ENCODE assay signal across 8 cellular contexts in the genomic region with DNA sequence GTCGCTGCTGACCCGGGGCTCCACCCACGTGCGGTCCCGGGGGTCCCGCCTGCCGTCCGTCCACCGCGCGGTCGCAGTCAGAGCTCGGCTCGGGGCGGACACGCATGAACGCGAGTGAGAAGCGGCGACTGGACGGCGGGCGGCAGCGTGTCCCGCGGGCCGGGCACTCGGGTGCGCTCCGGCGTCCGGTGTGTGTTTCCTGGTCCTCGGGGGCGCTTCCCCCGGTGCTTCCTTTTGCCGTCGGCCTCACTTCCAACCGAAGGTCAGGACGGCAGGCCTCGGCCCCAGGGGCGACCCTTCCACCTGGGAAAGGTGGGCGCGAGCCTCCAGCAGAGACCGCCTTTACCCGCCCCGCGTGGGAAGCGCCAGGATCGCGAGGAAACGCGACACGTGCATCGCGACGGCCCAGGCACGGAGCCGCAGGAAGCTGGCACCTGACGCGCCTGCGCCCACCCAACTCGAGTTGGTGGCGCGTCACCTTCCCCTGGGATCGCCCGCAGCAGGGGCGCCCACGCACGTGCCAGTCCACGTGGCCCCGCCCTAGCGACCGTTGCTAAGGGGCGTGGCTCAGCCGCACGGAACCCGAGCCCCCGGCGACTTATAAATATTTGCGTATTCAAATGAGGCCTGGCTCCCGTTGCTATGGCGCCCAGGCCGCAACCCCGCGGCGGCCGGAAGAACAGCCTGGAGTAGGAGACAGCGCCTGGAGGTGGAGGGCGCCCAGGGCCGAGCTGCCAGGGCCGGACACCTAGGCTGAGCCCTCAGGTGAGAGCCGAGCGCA. TPM values are rescaled to one million over a fixed set of nuclear protein-coding genes. Genes with fewer than 3 reads are reported as not detected.
DNase-seq lines count a peak whose midpoint lies in the region; ATAC-seq and TF ChIP-seq lines count a peak whose summit lies in the region.

A gene with protein sequence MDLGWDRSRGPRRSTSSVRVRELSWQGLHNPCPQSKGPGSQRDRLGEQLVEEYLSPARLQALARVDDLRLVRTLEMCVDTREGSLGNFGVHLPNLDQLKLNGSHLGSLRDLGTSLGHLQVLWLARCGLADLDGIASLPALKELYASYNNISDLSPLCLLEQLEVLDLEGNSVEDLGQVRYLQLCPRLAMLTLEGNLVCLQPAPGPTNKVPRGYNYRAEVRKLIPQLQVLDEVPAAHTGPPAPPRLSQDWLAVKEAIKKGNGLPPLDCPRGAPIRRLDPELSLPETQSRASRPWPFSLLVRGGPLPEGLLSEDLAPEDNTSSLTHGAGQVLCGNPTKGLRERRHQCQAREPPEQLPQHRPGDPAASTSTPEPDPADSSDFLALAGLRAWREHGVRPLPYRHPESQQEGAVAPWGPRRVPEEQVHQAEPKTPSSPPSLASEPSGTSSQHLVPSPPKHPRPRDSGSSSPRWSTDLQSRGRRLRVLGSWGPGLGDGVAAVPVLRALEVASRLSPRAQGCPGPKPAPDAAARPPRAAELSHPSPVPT (plus strand): TSS at position 687 of the 781 bp plus-strand sequence. CDS start 3,158 bp downstream, outside the sequence.

- H3K27me3 ChIP-seq in muscle layer of colon (ENCODE audit: control insufficient read depth in 1 of 2, insufficient read depth in 2 of 2, low read length in 2 of 2), result peaks cover 11 to 33% of the 10 kb centered on the region in 2 donors

- H3K36me3 Mint-ChIP-seq in activated CD8-positive, alpha-beta memory T cell treated with anti-CD3 and anti-CD28 coated beads, Interleukin-2, amount 10 ng/mL, durations not matched to agents 7 days and 5 days, result peaks cover 2% of the 10 kb centered on the region
- H3K36me3 Mint-ChIP-seq in endothelial cell (ENCODE audit: low read depth, unreplicated experiment), result peaks cover under 1% of the 10 kb centered on the region

- H3K27ac Mint-ChIP-seq in activated CD8-positive, alpha-beta memory T cell treated with anti-CD3 and anti-CD28 coated beads, Interleukin-2, amount 10 ng/mL, durations not matched to agents 7 days and 5 days, result peak within 1 kb of the TSS; percentile 85
- H3K27ac Mint-ChIP-seq in endothelial cell (ENCODE audit: unreplicated experiment), result peak within 1 kb of the TSS; percentile 82

- no peak within 1 kb of the TSS for H3K9ac ChIP-seq in muscle layer of colon (ENCODE audit: low read length)

- no peaks in the 10 kb centered on the region for H3K9me3 Mint-ChIP-seq in activated CD8-positive, alpha-beta memory T cell treated with anti-CD3 and anti-CD28 coated beads, Interleukin-2, amount 10 ng/mL, durations not matched to agents 7 days and 5 days (ENCODE audit: low read depth)
- H3K9me3 Mint-ChIP-seq in endothelial cell (ENCODE audit: unreplicated experiment), result no peaks in the 10 kb centered on the region

- H3K27me3 Mint-ChIP-seq in activated CD8-positive, alpha-beta memory T cell treated with anti-CD3 and anti-CD28 coated beads, Interleukin-2, amount 10 ng/mL, durations not matched to agents 7 days and 5 days, result no peaks in the 10 kb centered on the region
- peaks cover 10% of the 10 kb centered on the region for H3K27me3 Mint-ChIP-seq in endothelial cell (ENCODE audit: unreplicated experiment)

- CTCF ChIA-PET in activated CD8-positive, alpha-beta memory T cell treated with anti-CD3 and anti-CD28 coated beads, Interleukin-2, amount 10 ng/mL, durations not matched to agents 7 days and 5 days (lab: Charles Lee), result interaction anchor here (1.3 to 2.1 kb wide), 7 partner anchors 11 to 89 kb away, joined by 3 to 27 read pairs (median 6); a partner anchor contains a TSS

- DNase-seq in AG08396 (ENCODE audit: low spot score) (peak; percentile 98), NCI-H774 (lab: John Stamatoyannopoulos, UW) (peak; percentile 87), endothelial cell (ENCODE audit: low spot score) (peak; percentile 76)
- peak; percentile 92 for DNase-seq in activated CD8-positive, alpha-beta memory T cell treated with anti-CD3 and anti-CD28 coated beads, Interleukin-2, amount 10 ng/mL, durations not matched to agents 7 days and 5 days
- DNase-seq in stimulated activated CD8-positive, alpha-beta memory T cell treated with anti-CD3 and anti-CD28 coated beads, Interleukin-7, amount 100 ng/mL, for 24 hours (ENCODE audit: low read depth), result peak; percentile 84

- H3K4me3 Mint-ChIP-seq in activated CD8-positive, alpha-beta memory T cell treated with anti-CD3 and anti-CD28 coated beads, Interleukin-2, amount 10 ng/mL, durations not matched to agents 7 days and 5 days, result peak within 1 kb of the TSS; percentile 81
- peak within 1 kb of the TSS; percentile 95 for H3K4me3 Mint-ChIP-seq in endothelial cell (ENCODE audit: unreplicated experiment)

- peaks cover 14% of the 10 kb centered on the region for H3K4me1 ChIP-seq in muscle layer of colon (ENCODE audit: insufficient read depth, low read length)

- TF ChIP-seq CTCF in endothelial cell (IDR thresholded peaks at IDR 0.05; ENCODE audit: unreplicated experiment), result no peak

- no peak within 1 kb of the TSS for H3K27ac ChIP-seq in muscle layer of colon (ENCODE audit: low read depth, low read length)

- peak; percentile 38 for ATAC-seq in GM19025 (IDR thresholded peaks at IDR 0.05; ENCODE audit: low read depth, unreplicated experiment)
- peak; percentile 56 for ATAC-seq in HG03354 (IDR thresholded peaks at IDR 0.05; ENCODE audit: poor library complexity, severe bottlenecking, unreplicated experiment)
- ATAC-seq in activated CD8-positive, alpha-beta memory T cell treated with anti-CD3 and anti-CD28 coated beads, Interleukin-2, amount 10 ng/mL, durations not matched to agents 7 days and 5 days, result peak; percentile 40

- peak within 1 kb of the TSS; percentile 2 to 53 for H3K4me3 ChIP-seq in muscle layer of colon (ENCODE audit: low read depth in 1 of 2, low read length in 2 of 2)

- H3K36me3 ChIP-seq in muscle layer of colon (ENCODE audit: insufficient read depth, low read length), result peaks cover 9% of the 10 kb centered on the region

- H3K9me3 ChIP-seq in muscle layer of colon (ENCODE audit: low read length), result no peaks in the 10 kb centered on the region

- H3K4me1 Mint-ChIP-seq in activated CD8-positive, alpha-beta memory T cell treated with anti-CD3 and anti-CD28 coated beads, Interleukin-2, amount 10 ng/mL, durations not matched to agents 7 days and 5 days, result peaks cover 22% of the 10 kb centered on the region
- H3K4me1 Mint-ChIP-seq in endothelial cell (ENCODE audit: unreplicated experiment), result peaks cover 7% of the 10 kb centered on the region

RNA-seq across cellular contexts. Expression of the gene that starts here (rescaled TPM):
- total RNA-seq in activated CD8-positive, alpha-beta memory T cell treated with anti-CD3 and anti-CD28 coated beads, Interleukin-2, amount 10 ng/mL, durations not matched to agents 7 days and 5 days, result 1 to 10 TPM; 1.7 to 2.1 TPM
- total RNA-seq in endothelial cell (ENCODE audit: unreplicated experiment), result 2.6 TPM
